10 cellular contexts compared by ENCODE assay signal in the genomic region with DNA sequence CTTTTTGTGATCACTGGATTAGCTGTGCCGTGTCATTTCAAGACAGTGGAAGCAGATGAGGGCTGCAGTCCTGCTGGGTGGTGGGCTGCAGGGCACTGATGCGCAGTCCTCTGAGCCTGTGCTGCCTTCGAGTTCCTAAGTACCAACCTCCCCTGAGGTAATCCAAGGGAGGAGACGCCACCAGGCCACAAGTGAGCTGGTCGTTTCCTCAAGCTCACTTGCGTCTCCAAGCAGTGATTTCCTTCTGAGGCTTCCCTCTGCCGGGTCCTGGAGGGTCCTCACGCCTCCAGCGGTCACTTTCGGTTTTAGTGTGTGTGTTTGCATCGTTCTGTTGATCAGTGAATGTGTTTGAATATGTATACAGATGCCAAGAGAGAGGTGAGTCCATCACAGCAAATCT.
A peak's percentile ranks its signal among the peaks of the same experiment; 100 is the strongest.
DNase-seq lines count a peak whose midpoint lies in the region; ATAC-seq and TF ChIP-seq lines count a peak whose summit lies in the region.
"Had no signal": no experiment of that assay in that cellular context is flagged by ENCODE, and none has a peak within 500 bp of the region (broad histone marks: within the 10 kb centered on the region; RNA-seq: fewer than 3 reads in every experiment).

No MANE protein-coding gene starts in this region.

- ATAC-seq in activated naive CD8-positive, alpha-beta T cell treated with anti-CD3 and anti-CD28 coated beads, Interleukin-2, amount 50 U/mL, for 24 hours, result peak; percentile 20
- peak; percentile 39 for ATAC-seq in HG03139 (IDR thresholded peaks at IDR 0.05; ENCODE audit: unreplicated experiment)
- ATAC-seq in upper lobe of right lung, result no peak
- no peak for ATAC-seq in T-cell (replicated peaks in 1 of 4)
- no peak for ATAC-seq in activated CD8-positive, alpha-beta T cell treated with anti-CD3 and anti-CD28 coated beads, Interleukin-2, amount 10 ng/mL, durations not matched to agents 7 days and 5 days

- no peak for TF ChIP-seq POLR2A in esophagus muscularis mucosa (IDR thresholded peaks at IDR 0.05; ENCODE audit: low read depth)

- intact Hi-C loops in esophagus muscularis mucosa (cut with DNase I), result no loop called here
- intact Hi-C loops in upper lobe of right lung (cut with DNase I), result no loop called here

- no peak for TF ChIP-seq EP300 in esophagus muscularis mucosa (IDR thresholded peaks at IDR 0.05)

- H3K27ac ChIP-seq in esophagus muscularis mucosa (replicated peaks in 1 of 4) (peak overlapping the region; percentile 8 to 31 (median 27)), upper lobe of right lung (no peak overlapping the region)

- peaks cover 4% of the 10 kb centered on the region for H3K4me1 Mint-ChIP-seq in activated naive CD8-positive, alpha-beta T cell treated with anti-CD3 and anti-CD28 coated beads, Interleukin-2, amount 50 U/mL, for 24 hours
- H3K4me1 Mint-ChIP-seq in activated naive CD8-positive, alpha-beta T cell treated with anti-CD3 and anti-CD28 coated beads for 36 hours, result peaks cover 2% of the 10 kb centered on the region
- no peaks in the 10 kb centered on the region for H3K4me1 Mint-ChIP-seq in T-cell
- no peaks in the 10 kb centered on the region for H3K4me1 Mint-ChIP-seq in activated CD8-positive, alpha-beta T cell treated with anti-CD3 and anti-CD28 coated beads, Interleukin-2, amount 10 ng/mL, durations not matched to agents 7 days and 5 days (ENCODE audit: low read depth)

- no peaks in the 10 kb centered on the region for H3K9me3 ChIP-seq in esophagus muscularis mucosa
- H3K9me3 ChIP-seq in upper lobe of right lung, result no peaks in the 10 kb centered on the region

- H3K9me3 Mint-ChIP-seq in activated naive CD8-positive, alpha-beta T cell treated with anti-CD3 and anti-CD28 coated beads, Interleukin-2, amount 50 U/mL, for 24 hours, result peaks cover 5% of the 10 kb centered on the region
- H3K9me3 Mint-ChIP-seq in activated naive CD8-positive, alpha-beta T cell treated with anti-CD3 and anti-CD28 coated beads for 36 hours, result peaks cover 11% of the 10 kb centered on the region
- H3K9me3 Mint-ChIP-seq in T-cell, result peaks cover 0 to 9% (median 6%) of the 10 kb centered on the region in 3 donors
- H3K9me3 Mint-ChIP-seq in activated CD8-positive, alpha-beta T cell treated with anti-CD3 and anti-CD28 coated beads, Interleukin-2, amount 10 ng/mL, durations not matched to agents 7 days and 5 days (ENCODE audit: insufficient read depth), result no peaks in the 10 kb centered on the region

- H3K4me3 ChIP-seq in esophagus muscularis mucosa, result no peak overlapping the region
- no peak overlapping the region for H3K4me3 ChIP-seq in upper lobe of right lung

- H3K4me1 ChIP-seq in esophagus muscularis mucosa (peaks cover 50 to 87% (median 81%) of the 10 kb centered on the region in 4 donors), upper lobe of right lung (peaks cover 33% of the 10 kb centered on the region)

- no peak for DNase-seq in activated naive CD8-positive, alpha-beta T cell treated with anti-CD3 and anti-CD28 coated beads, Interleukin-2, amount 50 U/mL, for 24 hours
- no peak for DNase-seq in activated naive CD8-positive, alpha-beta T cell treated with anti-CD3 and anti-CD28 coated beads for 36 hours
- DNase-seq in esophagus muscularis mucosa (ENCODE audit: extremely low spot score) (no peak), upper lobe of right lung (no peak), NCI-H146 (lab: John Stamatoyannopoulos, UW) (no peak), T-cell (no peak)
- no peak for DNase-seq in activated CD8-positive, alpha-beta T cell treated with anti-CD3 and anti-CD28 coated beads, Interleukin-2, amount 10 ng/mL, durations not matched to agents 7 days and 5 days
- DNase-seq: hippocampal formation had no signal

- peaks cover 4% of the 10 kb centered on the region for H3K36me3 Mint-ChIP-seq in activated naive CD8-positive, alpha-beta T cell treated with anti-CD3 and anti-CD28 coated beads, Interleukin-2, amount 50 U/mL, for 24 hours (ENCODE audit: low read depth)
- peaks cover 5% of the 10 kb centered on the region for H3K36me3 Mint-ChIP-seq in activated naive CD8-positive, alpha-beta T cell treated with anti-CD3 and anti-CD28 coated beads for 36 hours
- peaks cover 4% of the 10 kb centered on the region for H3K36me3 Mint-ChIP-seq in T-cell
- H3K36me3 Mint-ChIP-seq in activated CD8-positive, alpha-beta T cell treated with anti-CD3 and anti-CD28 coated beads, Interleukin-2, amount 10 ng/mL, durations not matched to agents 7 days and 5 days (ENCODE audit: low read depth), result no peaks in the 10 kb centered on the region

- H3K36me3 ChIP-seq in esophagus muscularis mucosa, result no peaks in the 10 kb centered on the region
- H3K36me3 ChIP-seq in upper lobe of right lung, result no peaks in the 10 kb centered on the region

- POLR2A ChIA-PET in T-cell (lab: Charles Lee), result no interaction called here
- POLR2A ChIA-PET in activated CD8-positive, alpha-beta T cell treated with anti-CD3 and anti-CD28 coated beads, Interleukin-2, amount 10 ng/mL, durations not matched to agents 7 days and 5 days (lab: Charles Lee), result no interaction called here

- H3K27me3 Mint-ChIP-seq in activated naive CD8-positive, alpha-beta T cell treated with anti-CD3 and anti-CD28 coated beads, Interleukin-2, amount 50 U/mL, for 24 hours, result peaks cover 6% of the 10 kb centered on the region
- H3K27me3 Mint-ChIP-seq in activated naive CD8-positive, alpha-beta T cell treated with anti-CD3 and anti-CD28 coated beads for 36 hours, result peaks cover 28% of the 10 kb centered on the region
- peaks cover 0 to 7% of the 10 kb centered on the region in 2 donors for H3K27me3 Mint-ChIP-seq in T-cell
- H3K27me3 Mint-ChIP-seq in activated CD8-positive, alpha-beta T cell treated with anti-CD3 and anti-CD28 coated beads, Interleukin-2, amount 10 ng/mL, durations not matched to agents 7 days and 5 days (ENCODE audit: low read depth), result peaks cover 16% of the 10 kb centered on the region

- CTCF ChIA-PET in T-cell (lab: Charles Lee), result no interaction called here
- CTCF ChIA-PET in activated CD8-positive, alpha-beta T cell treated with anti-CD3 and anti-CD28 coated beads, Interleukin-2, amount 10 ng/mL, durations not matched to agents 7 days and 5 days (lab: Charles Lee), result no interaction called here

- WGBS in esophagus muscularis mucosa, result 78% methylated on average over 11 of the region's 11 CpGs

- no peak overlapping the region for H3K4me3 Mint-ChIP-seq in activated naive CD8-positive, alpha-beta T cell treated with anti-CD3 and anti-CD28 coated beads, Interleukin-2, amount 50 U/mL, for 24 hours
- H3K4me3 Mint-ChIP-seq in activated naive CD8-positive, alpha-beta T cell treated with anti-CD3 and anti-CD28 coated beads for 36 hours, result no peak overlapping the region
- H3K4me3 Mint-ChIP-seq in T-cell, result no peak overlapping the region
- H3K4me3 Mint-ChIP-seq in activated CD8-positive, alpha-beta T cell treated with anti-CD3 and anti-CD28 coated beads, Interleukin-2, amount 10 ng/mL, durations not matched to agents 7 days and 5 days, result no peak overlapping the region

- TF ChIP-seq CTCF in esophagus muscularis mucosa (IDR thresholded peaks at IDR 0.05), result no peak
- peak; percentile 24 for TF ChIP-seq CTCF in upper lobe of right lung (IDR thresholded peaks at IDR 0.05)

- H3K27ac Mint-ChIP-seq in activated naive CD8-positive, alpha-beta T cell treated with anti-CD3 and anti-CD28 coated beads, Interleukin-2, amount 50 U/mL, for 24 hours, result no peak overlapping the region
- no peak overlapping the region for H3K27ac Mint-ChIP-seq in activated naive CD8-positive, alpha-beta T cell treated with anti-CD3 and anti-CD28 coated beads for 36 hours
- H3K27ac Mint-ChIP-seq in T-cell, result no peak overlapping the region
- H3K27ac Mint-ChIP-seq in activated CD8-positive, alpha-beta T cell treated with anti-CD3 and anti-CD28 coated beads, Interleukin-2, amount 10 ng/mL, durations not matched to agents 7 days and 5 days, result no peak overlapping the region
- H3K27ac Mint-ChIP-seq: activated T-helper 2 cell treated with anti-CD3 and anti-CD28 coated beads, Interferon-gamma antibody, Interleukin-2, Interleukin-4, amounts not matched to agents 10 μg/mL and 5 μg/mL and 100 μg/mL, durations not matched to agents 14 hours and 24 hours and 36 hours had no signal

- H3K27me3 ChIP-seq in esophagus muscularis mucosa, result no peaks in the 10 kb centered on the region
- H3K27me3 ChIP-seq in upper lobe of right lung, result no peaks in the 10 kb centered on the region

Comparison
In these comparisons a context has a peak if more than half of its experiments do, and no peak if none do; other contexts are left out.
1. ATAC-seq: peak in activated naive CD8-positive, alpha-beta T cell treated with anti-CD3 and anti-CD28 coated beads, Interleukin-2, amount 50 U/mL, for 24 hours (single experiment) and HG03139 (single experiment); none in upper lobe of right lung (single experiment), T-cell (0 of 4) and activated CD8-positive, alpha-beta T cell treated with anti-CD3 and anti-CD28 coated beads, Interleukin-2, amount 10 ng/mL, durations not matched to agents 7 days and 5 days (single experiment).